30 cellular contexts compared by ENCODE assay signal in the genomic region with DNA sequence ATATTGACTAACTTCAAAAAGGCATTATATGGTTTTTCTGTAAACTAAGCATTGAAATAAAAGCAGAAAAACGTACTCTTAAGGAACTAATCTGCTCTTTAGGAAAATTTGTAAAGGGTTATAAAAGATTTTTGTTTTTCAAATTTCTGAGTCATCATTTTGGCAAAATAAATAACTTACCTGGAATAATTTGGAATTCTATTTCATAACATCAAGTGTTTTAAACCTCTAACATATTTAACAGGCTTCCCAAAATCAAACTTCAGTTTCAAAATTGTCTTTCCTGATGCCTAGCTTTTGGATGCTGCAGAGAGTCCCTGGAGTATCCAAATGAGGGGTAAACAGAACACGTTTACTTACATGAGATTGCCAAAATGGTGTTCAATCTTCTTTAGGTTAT.
"Had no signal": no experiment of that assay in that cellular context is flagged by ENCODE, and none has a peak within 500 bp of the region (broad histone marks: within the 10 kb centered on the region; RNA-seq: fewer than 3 reads in every experiment).

No MANE protein-coding gene starts in this region.

- H3K36me3 ChIP-seq: prostate gland, uterus had no signal

- H3K4me1 Mint-ChIP-seq: nephron; neural crest cell; stimulated activated memory B cell treated with anti-CD40 and anti-IgM and Interleukin-4, amounts not matched to agents 10 μg/mL and 1 μg/mL and 100 μg/mL, for 72 hours had no signal

- ATAC-seq: left cardiac atrium; left lung; lower lobe of right lung; naive thymus-derived CD8-positive, alpha-beta T cell; pancreas; right cardiac atrium; sciatic nerve; stimulated activated memory B cell treated with anti-CD40 and anti-IgM and Interleukin-4, amounts not matched to agents 10 μg/mL and 1 μg/mL and 100 μg/mL, for 72 hours; stimulated activated naive CD8-positive, alpha-beta T cell treated with anti-CD3 and anti-CD28 coated beads, Interleukin-15, amount 100 ng/mL, for 72 hours had no signal

- H3K27ac Mint-ChIP-seq: nephron; stimulated activated memory B cell treated with anti-CD40 and anti-IgM and Interleukin-4, amounts not matched to agents 10 μg/mL and 1 μg/mL and 100 μg/mL, for 72 hours; stimulated activated naive CD8-positive, alpha-beta T cell treated with anti-CD3 and anti-CD28 coated beads, Interleukin-15, amount 100 ng/mL, for 72 hours; type B pancreatic cell had no signal

- FAIRE-seq: keratinocyte, pancreas had no signal

- DNase-seq: hippocampal formation; kidney glomerular epithelial cell; left cardiac atrium; left lung; lower lobe of right lung; mammary epithelial cell; mesenchymal stem cell; naive thymus-derived CD8-positive, alpha-beta T cell; nucleus accumbens; pancreas; posterior cingulate gyrus; retina; right cardiac atrium; spleen; stimulated activated CD4-positive, alpha-beta T cell treated with anti-CD3 and anti-CD28 coated beads, Interleukin-2, amount 100 ng/mL, for 48 hours; stimulated activated CD4-positive, alpha-beta T cell treated with anti-CD3 and anti-CD28 coated beads, Interleukin-4, amount 100 ng/mL, for 4 hours; stimulated activated CD8-positive, alpha-beta memory T cell treated with anti-CD3 and anti-CD28 coated beads, Interleukin-4, amount 100 ng/mL, for 48 hours; stimulated activated naive CD4-positive, alpha-beta T cell treated with Interleukin-2 at 50 U/mL for 16 hours; stimulated activated naive CD8-positive, alpha-beta T cell treated with anti-CD3 and anti-CD28 coated beads, Interleukin-15, amount 100 ng/mL, for 72 hours; substantia nigra; uterus had no signal

- H3K9me3 ChIP-seq: prostate gland had no signal

- H3K4me1 ChIP-seq: left lung, lower lobe of right lung, pancreas, prostate gland, tibial nerve, uterus had no signal

- H3K27me3 Mint-ChIP-seq: naive thymus-derived CD8-positive, alpha-beta T cell; stimulated activated memory B cell treated with anti-CD40 and anti-IgM and Interleukin-4, amounts not matched to agents 10 μg/mL and 1 μg/mL and 100 μg/mL, for 72 hours; stimulated activated naive CD8-positive, alpha-beta T cell treated with anti-CD3 and anti-CD28 coated beads, Interleukin-15, amount 100 ng/mL, for 72 hours; type B pancreatic cell had no signal

- H3K4me3 Mint-ChIP-seq: naive thymus-derived CD8-positive, alpha-beta T cell; nephron; neural crest cell; stimulated activated memory B cell treated with anti-CD40 and anti-IgM and Interleukin-4, amounts not matched to agents 10 μg/mL and 1 μg/mL and 100 μg/mL, for 72 hours; stimulated activated naive CD8-positive, alpha-beta T cell treated with anti-CD3 and anti-CD28 coated beads, Interleukin-15, amount 100 ng/mL, for 72 hours; type B pancreatic cell had no signal

- H3K4me3 ChIP-seq: left lung, lower lobe of right lung, pancreas, prostate gland, skin epidermis, spleen, tibial nerve, uterus had no signal

- H3K27me3 ChIP-seq: left lung, pancreas, spleen, tibial nerve, uterus had no signal
